Comparison of ENCODE assay signal across 22 cellular contexts in the genomic region with DNA sequence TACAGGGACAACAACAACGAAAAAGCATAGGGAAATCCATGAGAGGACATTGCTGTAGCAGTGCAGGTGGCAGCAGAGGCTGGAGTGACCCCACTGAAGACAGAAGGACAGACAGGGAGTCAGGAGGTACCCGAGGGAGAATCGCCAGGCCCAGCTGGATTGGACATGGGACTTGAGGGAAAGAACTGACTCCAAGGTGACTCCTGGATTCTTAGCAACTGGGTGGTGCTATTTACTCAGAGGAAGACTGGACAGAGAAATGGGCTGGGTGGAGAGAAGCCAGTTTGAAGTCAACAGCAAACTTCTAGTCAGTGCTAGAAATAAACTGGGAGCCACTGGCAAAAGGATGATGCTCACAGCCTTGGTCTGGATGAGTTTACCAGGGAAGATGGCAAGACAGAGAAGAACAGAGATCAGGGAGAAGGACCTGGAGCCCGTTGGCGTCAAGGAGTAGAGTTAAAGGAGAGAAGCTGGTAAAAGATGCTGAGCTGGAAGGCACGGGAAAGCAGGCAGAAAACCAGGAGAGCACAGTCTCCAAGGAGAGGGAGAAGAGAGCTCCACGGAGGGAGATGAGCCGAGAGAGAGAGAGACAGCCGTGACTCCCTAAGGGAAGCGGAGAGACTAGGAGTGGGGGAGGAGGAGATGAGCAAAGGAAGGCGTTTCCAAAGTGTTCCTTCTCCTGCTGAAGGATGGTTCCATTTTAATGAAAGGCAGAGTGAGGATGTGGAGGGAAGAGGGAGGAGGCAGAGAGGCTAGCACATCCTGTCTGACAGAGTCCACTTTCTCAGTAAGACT.
DNase-seq lines count a peak whose midpoint lies in the region; ATAC-seq and TF ChIP-seq lines count a peak whose summit lies in the region.
"Had no signal": no experiment of that assay in that cellular context is flagged by ENCODE, and none has a peak within 500 bp of the region (broad histone marks: within the 10 kb centered on the region; RNA-seq: fewer than 3 reads in every experiment).

No MANE protein-coding gene starts in this region.

- H3K9me3 Mint-ChIP-seq in HFFc6, result no peaks in the 10 kb centered on the region
- H3K9me3 Mint-ChIP-seq: activated CD4-positive, alpha-beta memory T cell treated with anti-CD3 and anti-CD28 coated beads, Interleukin-2, amount 10 ng/mL, durations not matched to agents 7 days and 5 days; activated naive CD8-positive, alpha-beta T cell treated with anti-CD3 and anti-CD28 coated beads, Interleukin-2, amount 10 ng/mL, durations not matched to agents 7 days and 5 days; stimulated activated naive B cell treated with anti-CD40 and anti-IgM and Interleukin-4, amounts not matched to agents 10 μg/mL and 1 μg/mL and 100 μg/mL, for 72 hours had no signal

- H3K27me3 Mint-ChIP-seq in HFFc6 (ENCODE audit: insufficient read depth), result peaks cover 18% of the 10 kb centered on the region
- no peaks in the 10 kb centered on the region for H3K27me3 Mint-ChIP-seq in T-helper 17 cell
- H3K27me3 Mint-ChIP-seq: activated CD4-positive, alpha-beta memory T cell treated with anti-CD3 and anti-CD28 coated beads, Interleukin-2, amount 10 ng/mL, durations not matched to agents 7 days and 5 days; activated naive CD8-positive, alpha-beta T cell treated with anti-CD3 and anti-CD28 coated beads, Interleukin-2, amount 10 ng/mL, durations not matched to agents 7 days and 5 days had no signal

- no peak for TF ChIP-seq EP300 in sigmoid colon (IDR thresholded peaks at IDR 0.05)

- no peak for ATAC-seq in T-helper 17 cell
- ATAC-seq: activated CD4-positive, CD25-positive, alpha-beta regulatory T cell treated with anti-CD3 and anti-CD28 coated beads, Interleukin-2, amount 50 U/mL, for 24 hours; K562; stimulated activated naive B cell treated with anti-CD40 and anti-IgM and Interleukin-4, amounts not matched to agents 10 μg/mL and 1 μg/mL and 100 μg/mL, for 72 hours had no signal

- H3K27me3 ChIP-seq in sigmoid colon (no peaks in the 10 kb centered on the region), hepatocyte (no peaks in the 10 kb centered on the region)
- H3K27me3 ChIP-seq: MG63, SJCRH30 had no signal

- no peak for TF ChIP-seq CTCF in HFFc6 (IDR thresholded peaks at IDR 0.05)
- TF ChIP-seq CTCF in fibroblast of villous mesenchyme (IDR thresholded peaks at IDR 0.05; ENCODE audit: insufficient read depth, low read depth, low read length), result no peak
- no peak for TF ChIP-seq CTCF in sigmoid colon (IDR thresholded peaks at IDR 0.05)
- no peak for TF ChIP-seq CTCF in hepatocyte (IDR thresholded peaks at IDR 0.05; ENCODE audit: poor library complexity)

- H3K27ac ChIP-seq in sigmoid colon (peak overlapping the region; percentile 80 to 86 (median 86)), hepatocyte (no peak overlapping the region)
- H3K27ac ChIP-seq: PC-9, SJCRH30, thoracic aorta had no signal

- no peak overlapping the region for H3K4me2 ChIP-seq in hepatocyte
- H3K4me2 ChIP-seq: PC-9 had no signal

- H3K79me2 ChIP-seq in hepatocyte, result no peaks in the 10 kb centered on the region

- H3K4me1 ChIP-seq in sigmoid colon (peaks cover 0 to 84% (median 72%) of the 10 kb centered on the region in 4 donors), hepatocyte (ENCODE audit: insufficient read depth) (peaks cover 35% of the 10 kb centered on the region)
- H3K4me1 ChIP-seq: SJCRH30 had no signal

- peak overlapping the region; percentile 67 for H3K27ac Mint-ChIP-seq in HFFc6
- no peak overlapping the region for H3K27ac Mint-ChIP-seq in T-helper 17 cell
- H3K27ac Mint-ChIP-seq: activated CD4-positive, alpha-beta memory T cell treated with anti-CD3 and anti-CD28 coated beads, Interleukin-2, amount 10 ng/mL, durations not matched to agents 7 days and 5 days; activated naive CD8-positive, alpha-beta T cell treated with anti-CD3 and anti-CD28 coated beads, Interleukin-2, amount 10 ng/mL, durations not matched to agents 7 days and 5 days; stimulated activated naive B cell treated with anti-CD40 and anti-IgM and Interleukin-4, amounts not matched to agents 10 μg/mL and 1 μg/mL and 100 μg/mL, for 72 hours had no signal

- peak overlapping the region; percentile 1; the same call in 1 of the 2 replicates for H3K4me3 Mint-ChIP-seq in HFFc6
- peak overlapping the region; percentile 36 for H3K4me3 Mint-ChIP-seq in T-helper 17 cell
- H3K4me3 Mint-ChIP-seq: activated CD4-positive, alpha-beta memory T cell treated with anti-CD3 and anti-CD28 coated beads, Interleukin-2, amount 10 ng/mL, durations not matched to agents 7 days and 5 days; activated naive CD8-positive, alpha-beta T cell treated with anti-CD3 and anti-CD28 coated beads, Interleukin-2, amount 10 ng/mL, durations not matched to agents 7 days and 5 days; stimulated activated naive B cell treated with anti-CD40 and anti-IgM and Interleukin-4, amounts not matched to agents 10 μg/mL and 1 μg/mL and 100 μg/mL, for 72 hours had no signal

- H3K4me1 Mint-ChIP-seq in HFFc6 (ENCODE audit: low read depth), result peaks cover 94% of the 10 kb centered on the region
- peaks cover 10% of the 10 kb centered on the region for H3K4me1 Mint-ChIP-seq in T-helper 17 cell
- H3K4me1 Mint-ChIP-seq: stimulated activated naive B cell treated with anti-CD40 and anti-IgM and Interleukin-4, amounts not matched to agents 10 μg/mL and 1 μg/mL and 100 μg/mL, for 72 hours had no signal

- intact Hi-C loops in sigmoid colon (cut with DNase I), result no loop called here

- WGBS in sigmoid colon, 2 donors, result 87 to 90% methylated on average over 11 of the region's 11 CpGs
- WGBS in hepatocyte (ENCODE audit: low lambda C conversion rate, missing lambda C conversion rate), result 94% methylated on average over 11 of the region's 11 CpGs

- H3K9me2 ChIP-seq in hepatocyte (replicated peaks; ENCODE audit: insufficient read depth), result no peaks in the 10 kb centered on the region

- H4K20me1 ChIP-seq in hepatocyte (ENCODE audit: insufficient read depth, poor library complexity, severe bottlenecking), result no peaks in the 10 kb centered on the region

- H3K36me3 Mint-ChIP-seq in HFFc6 (ENCODE audit: low read depth) (peaks cover 81% of the 10 kb centered on the region), T-helper 17 cell (ENCODE audit: low read depth) (peaks cover 5% of the 10 kb centered on the region)
- H3K36me3 Mint-ChIP-seq: activated naive CD8-positive, alpha-beta T cell treated with anti-CD3 and anti-CD28 coated beads, Interleukin-2, amount 10 ng/mL, durations not matched to agents 7 days and 5 days; stimulated activated naive B cell treated with anti-CD40 and anti-IgM and Interleukin-4, amounts not matched to agents 10 μg/mL and 1 μg/mL and 100 μg/mL, for 72 hours had no signal

- no peaks in the 10 kb centered on the region for H3K9me3 ChIP-seq in T-helper 17 cell (ENCODE audit: control insufficient read depth, low read length, poor library complexity, severe bottlenecking)
- H3K9me3 ChIP-seq in sigmoid colon, result no peaks in the 10 kb centered on the region
- H3K9me3 ChIP-seq in hepatocyte (ENCODE audit: low read depth), result no peaks in the 10 kb centered on the region
- H3K9me3 ChIP-seq: MG63, SJCRH30, thoracic aorta had no signal

- H3K36me3 ChIP-seq in sigmoid colon (peaks cover 0 to 24% (median 0%) of the 10 kb centered on the region in 4 donors), hepatocyte (replicated peaks; ENCODE audit: insufficient read depth, low read depth) (no peaks in the 10 kb centered on the region)
- H3K36me3 ChIP-seq: thoracic aorta had no signal

- H2AFZ ChIP-seq in hepatocyte, result no peak overlapping the region
- H2AFZ ChIP-seq: PC-9 had no signal

- DNase-seq in HFFc6 (no peak), T-helper 17 cell (no peak), fibroblast of villous mesenchyme (ENCODE audit: low read depth) (peak; percentile 46), sigmoid colon (peak; percentile 66), NCI-H526 (lab: John Stamatoyannopoulos, UW) (no peak), AG20443 (ENCODE audit: low spot score) (no peak), hepatocyte (ENCODE audit: low spot score) (no peak)
- DNase-seq: activated CD4-positive, alpha-beta memory T cell treated with anti-CD3 and anti-CD28 coated beads, Interleukin-2, amount 10 ng/mL, durations not matched to agents 7 days and 5 days; activated naive CD8-positive, alpha-beta T cell treated with anti-CD3 and anti-CD28 coated beads, Interleukin-2, amount 10 ng/mL, durations not matched to agents 7 days and 5 days; effector CD4-positive, alpha-beta T cell; MG63; NCI-H1417; NCI-H2081; NCI-H345; PC-9; SJCRH30; stimulated activated CD4-positive, alpha-beta T cell treated with anti-CD3 and anti-CD28 coated beads, Interleukin-4, amount 100 ng/mL, for 1 hour; stimulated activated naive B cell treated with anti-CD40 and anti-IgM and Interleukin-4, amounts not matched to agents 10 μg/mL and 1 μg/mL and 100 μg/mL, for 72 hours; T-helper 1 cell had no signal

- TF ChIP-seq POLR2A in sigmoid colon (IDR thresholded peaks at IDR 0.05), result no peak

- H3K4me3 ChIP-seq in fibroblast of villous mesenchyme (ENCODE audit: low read depth, low read length) (no peak overlapping the region), sigmoid colon (no peak overlapping the region), hepatocyte (no peak overlapping the region)
- H3K4me3 ChIP-seq: K562, MG63, PC-9, SJCRH30, thoracic aorta had no signal

Comparison
In these comparisons a context has a peak if more than half of its experiments do, and no peak if none do; other contexts are left out.
1. DNase-seq: peak in fibroblast of villous mesenchyme (single experiment) and sigmoid colon (single experiment); none in HFFc6 (single experiment), T-helper 17 cell (0 of 3), NCI-H526 (0 of 2), AG20443 (single experiment) and hepatocyte (single experiment).